ENCODE assay signal across 21 cellular contexts in genomic region chr3:20236603-20237002, GRCh38. TPM values are rescaled to one million over a fixed set of nuclear protein-coding genes. Genes with fewer than 3 reads are reported as not detected.
DNase-seq lines count a peak whose midpoint lies in the region; ATAC-seq, FAIRE-seq and TF ChIP-seq lines count a peak whose summit lies in the region.
"Had no signal": no experiment of that assay in that cellular context is flagged by ENCODE, and none has a peak within 500 bp of the region (broad histone marks: within the 10 kb centered on the region; RNA-seq: fewer than 3 reads in every experiment).

No MANE protein-coding gene starts in this region.

- 16 to 67% (median 35%) methylated on average over 3 of the region's 3 CpGs for WGBS in small intestine, 3 donors

- H3K4me1 ChIP-seq in kidney (ENCODE audit: control insufficient read depth in 1 of 2, insufficient read depth in 1 of 2, low read depth in 1 of 2, low read length in 2 of 2) (peaks cover 0 to 6% of the 10 kb centered on the region in 2 donors), mucosa of descending colon (ENCODE audit: low read depth) (no peaks in the 10 kb centered on the region), small intestine (ENCODE audit: control insufficient read depth in 2 of 2, insufficient read depth in 1 of 2, low read depth in 1 of 2, low read length in 1 of 2) (no peaks in the 10 kb centered on the region)
- H3K4me1 ChIP-seq: A549 had no signal

- no peaks in the 10 kb centered on the region for H3K4me1 Mint-ChIP-seq in activated CD4-positive, alpha-beta memory T cell treated with anti-CD3 and anti-CD28 coated beads for 36 hours (ENCODE audit: low read depth)
- H3K4me1 Mint-ChIP-seq in glutamatergic neuron (ENCODE audit: low read depth, unreplicated experiment) = no peaks in the 10 kb centered on the region
- H3K4me1 Mint-ChIP-seq: CD4-positive, alpha-beta memory T cell; IgD-negative memory B cell had no signal

- H3K9ac ChIP-seq in kidney (ENCODE audit: low read length in 2 of 2) = no peak overlapping the region

- ATAC-seq in mucosa of descending colon = peak; percentile 25
- ATAC-seq: A549, HCT116 had no signal

- peak; percentile 76 for FAIRE-seq in kidney (lab: Jason Lieb, UNC)
- no peak for FAIRE-seq in small intestine (lab: Jason Lieb, UNC)
- FAIRE-seq: A549, HTR-8/SVneo had no signal

- no peaks in the 10 kb centered on the region for H3K36me3 Mint-ChIP-seq in activated CD4-positive, alpha-beta memory T cell treated with anti-CD3 and anti-CD28 coated beads for 36 hours
- no peaks in the 10 kb centered on the region for H3K36me3 Mint-ChIP-seq in glutamatergic neuron (ENCODE audit: unreplicated experiment)

- no peaks in the 10 kb centered on the region for H3K9me3 Mint-ChIP-seq in activated CD4-positive, alpha-beta memory T cell treated with anti-CD3 and anti-CD28 coated beads for 36 hours
- no peaks in the 10 kb centered on the region for H3K9me3 Mint-ChIP-seq in glutamatergic neuron (ENCODE audit: unreplicated experiment)
- H3K9me3 Mint-ChIP-seq: HFFc6, IgD-negative memory B cell had no signal

- CTCF ChIA-PET in activated CD4-positive, alpha-beta memory T cell treated with anti-CD3 and anti-CD28 coated beads for 36 hours (lab: Charles Lee) = no interaction called here

- H3K36me3 ChIP-seq in WERI-Rb-1 = no peaks in the 10 kb centered on the region
- no peaks in the 10 kb centered on the region for H3K36me3 ChIP-seq in kidney (ENCODE audit: control insufficient read depth in 1 of 2, insufficient read depth in 2 of 2, low read length in 2 of 2)
- H3K36me3 ChIP-seq in mucosa of descending colon (ENCODE audit: low read depth) = no peaks in the 10 kb centered on the region
- no peaks in the 10 kb centered on the region for H3K36me3 ChIP-seq in small intestine (ENCODE audit: control insufficient read depth in 2 of 2, insufficient read depth in 2 of 2, low read length in 2 of 2)

- H3K27ac ChIP-seq in WERI-Rb-1 = 0 out of 2 replicates have a peak overlapping the region, but pooled peaks have one; percentile 20
- peak overlapping the region in 1 of 2 donors; percentile 32 for H3K27ac ChIP-seq in kidney (ENCODE audit: low read depth in 2 of 2, low read length in 2 of 2)
- H3K27ac ChIP-seq in small intestine (ENCODE audit: low read depth in 1 of 2, low read length in 1 of 2) = no peak overlapping the region
- H3K27ac ChIP-seq: A549, C4-2B had no signal

- no peak for TF ChIP-seq CTCF in WERI-Rb-1 (IDR thresholded peaks at IDR 0.05; ENCODE audit: low read depth, low read length)
- no peak for TF ChIP-seq CTCF in kidney (IDR thresholded peaks at IDR 0.05; ENCODE audit: borderline replicate concordance, extremely low read depth, insufficient read depth)
- TF ChIP-seq CTCF in mucosa of descending colon (IDR thresholded peaks at IDR 0.05) = no peak
- TF ChIP-seq CTCF in glutamatergic neuron (IDR thresholded peaks at IDR 0.05; ENCODE audit: partially characterized antibody, unreplicated experiment) = no peak

- intact Hi-C loops in kidney (cut with DNase I) (no loop called here), mucosa of descending colon (cut with DNase I, micrococcal nuclease) (no loop called here)
- intact Hi-C loops in activated CD4-positive, alpha-beta memory T cell treated with anti-CD3 and anti-CD28 coated beads for 36 hours (cut with micrococcal nuclease) = no loop called here

- H3K4me3 ChIP-seq in WERI-Rb-1 (ENCODE audit: low read depth, low read length) = no peak overlapping the region
- no peak overlapping the region for H3K4me3 ChIP-seq in kidney (ENCODE audit: low read length in 2 of 2)
- H3K4me3 ChIP-seq in mucosa of descending colon = no peak overlapping the region
- H3K4me3 ChIP-seq in small intestine (ENCODE audit: low read depth in 1 of 2, low read length in 2 of 2) = no peak overlapping the region
- H3K4me3 ChIP-seq: A549 had no signal

- no peaks in the 10 kb centered on the region for H3K27me3 ChIP-seq in WERI-Rb-1 (ENCODE audit: insufficient read depth, low read depth, severe bottlenecking)
- no peaks in the 10 kb centered on the region for H3K27me3 ChIP-seq in small intestine (ENCODE audit: control insufficient read depth in 2 of 2, insufficient read depth in 2 of 2, low read length in 2 of 2)

- no peaks in the 10 kb centered on the region for H3K9me3 ChIP-seq in WERI-Rb-1 (ENCODE audit: severe bottlenecking)
- no peaks in the 10 kb centered on the region for H3K9me3 ChIP-seq in kidney (ENCODE audit: control insufficient read depth in 1 of 2, low read length in 2 of 2)
- H3K9me3 ChIP-seq in mucosa of descending colon = no peaks in the 10 kb centered on the region
- no peaks in the 10 kb centered on the region for H3K9me3 ChIP-seq in small intestine (ENCODE audit: control insufficient read depth, low read depth)
- H3K9me3 ChIP-seq: A549 had no signal

- H3K27ac Mint-ChIP-seq in activated CD4-positive, alpha-beta memory T cell treated with anti-CD3 and anti-CD28 coated beads for 36 hours = no peak overlapping the region
- H3K27ac Mint-ChIP-seq in glutamatergic neuron (ENCODE audit: unreplicated experiment) = no peak overlapping the region
- H3K27ac Mint-ChIP-seq: CD4-positive, alpha-beta memory T cell; HFFc6; IgD-negative memory B cell had no signal

- H3K4me3 Mint-ChIP-seq in activated CD4-positive, alpha-beta memory T cell treated with anti-CD3 and anti-CD28 coated beads for 36 hours = no peak overlapping the region
- H3K4me3 Mint-ChIP-seq in glutamatergic neuron (ENCODE audit: unreplicated experiment) = no peak overlapping the region
- H3K4me3 Mint-ChIP-seq: CD4-positive, alpha-beta memory T cell; HFFc6 had no signal

- DNase-seq in WERI-Rb-1 = no peak
- no peak for DNase-seq in kidney
- no peak for DNase-seq in mucosa of descending colon
- peak; percentile 33 for DNase-seq in small intestine
- no peak for DNase-seq in activated CD4-positive, alpha-beta memory T cell treated with anti-CD3 and anti-CD28 coated beads for 36 hours
- no peak for DNase-seq in CD1c-positive myeloid dendritic cell (ENCODE audit: extremely low spot score)
- DNase-seq in glutamatergic neuron = no peak
- DNase-seq in stimulated activated CD4-positive, alpha-beta T cell treated with anti-CD3 and anti-CD28 coated beads, Interleukin-2, amount 100 ng/mL, for 24 hours = no peak
- DNase-seq: AML-193; CD4-positive, alpha-beta memory T cell; DMS153; DMS79; GF-D8; GOT3; H7; HFFc6 had no signal

- H3K27me3 Mint-ChIP-seq in activated CD4-positive, alpha-beta memory T cell treated with anti-CD3 and anti-CD28 coated beads for 36 hours = no peaks in the 10 kb centered on the region
- H3K27me3 Mint-ChIP-seq in glutamatergic neuron (ENCODE audit: unreplicated experiment) = no peaks in the 10 kb centered on the region
- H3K27me3 Mint-ChIP-seq: CD4-positive, alpha-beta memory T cell; IgD-negative memory B cell had no signal

- POLR2A ChIA-PET in activated CD4-positive, alpha-beta memory T cell treated with anti-CD3 and anti-CD28 coated beads for 36 hours (lab: Charles Lee) = no interaction called here

RNA-seq across cellular contexts. Expression of gene SGO1, which starts 50.6 kb away (rescaled TPM):
- total RNA-seq in kidney = 0.72 TPM
- polyA plus RNA-seq in kidney (ENCODE audit: insufficient read depth, low read depth, low replicate concordance) = 0.37 TPM
- 1 to 10 TPM; 1.6 to 6.6 (median 2.1) TPM for total RNA-seq in mucosa of descending colon
- polyA plus RNA-seq in small intestine = 1 to 10 TPM; 1.6 to 5.8 (median 2.2) TPM
- total RNA-seq in activated CD4-positive, alpha-beta memory T cell treated with anti-CD3 and anti-CD28 coated beads for 36 hours = 10 to 100 TPM; 37.4 to 37.8 TPM
- total RNA-seq in glutamatergic neuron (ENCODE audit: unreplicated experiment) = 5.0 TPM
